ENCODE assay signal across 16 cellular contexts in the genomic region with DNA sequence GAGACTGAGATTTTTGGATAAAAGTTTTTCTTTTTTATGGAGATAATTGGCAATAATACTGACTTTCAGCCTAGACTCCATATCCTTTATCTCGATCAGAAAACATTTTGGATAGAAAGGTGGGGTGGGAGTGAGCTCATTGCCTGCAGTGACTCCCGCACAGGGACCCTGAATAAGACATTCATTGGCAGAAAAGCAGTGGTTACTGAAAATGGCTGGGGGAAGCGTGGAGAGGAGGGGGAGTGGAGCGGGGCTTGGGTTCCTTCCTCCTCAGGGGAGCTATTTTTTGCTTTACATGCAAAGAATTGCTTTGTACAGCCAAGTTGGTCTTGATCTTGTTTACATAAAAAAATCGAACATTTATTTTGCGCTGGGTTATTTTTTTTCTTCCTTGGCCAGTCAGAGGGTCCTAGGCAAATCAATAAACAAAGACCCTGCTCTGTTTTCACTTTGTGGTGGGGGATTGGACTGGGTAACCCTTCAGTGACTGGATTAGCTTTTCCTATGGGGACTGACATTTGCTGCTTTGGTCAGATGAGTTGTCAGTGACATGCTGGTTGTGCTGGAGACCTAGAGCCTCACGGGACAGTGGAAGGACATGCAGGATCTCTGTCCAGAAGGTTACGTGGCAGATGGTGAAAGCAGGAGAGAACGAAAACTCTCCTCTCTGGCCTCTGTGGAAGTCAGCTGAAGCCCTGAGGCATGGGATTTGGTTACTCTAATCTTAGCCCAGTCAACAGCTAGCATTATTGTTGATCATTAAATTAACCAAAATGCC.
DNase-seq lines count a peak whose midpoint lies in the region; ATAC-seq and TF ChIP-seq lines count a peak whose summit lies in the region.
"Had no signal": no experiment of that assay in that cellular context is flagged by ENCODE, and none has a peak within 500 bp of the region (broad histone marks: within the 10 kb centered on the region; RNA-seq: fewer than 3 reads in every experiment).

No MANE protein-coding gene starts in this region.

- peak overlapping the region; percentile 56 for H3K4me3 ChIP-seq in adipocyte (ENCODE audit: low read length)
- H3K4me3 ChIP-seq in subcutaneous abdominal adipose tissue (ENCODE audit: low read depth in 1 of 5, low read length in 5 of 5), result peak overlapping the region in 4 of 5 donors; percentile 44 to 52 (median 50)

- no peak for ATAC-seq in HG03378 (IDR thresholded peaks at IDR 0.05; ENCODE audit: unreplicated experiment)
- ATAC-seq in HG02970 (IDR thresholded peaks at IDR 0.05; ENCODE audit: low FRiP score, unreplicated experiment), result no peak
- ATAC-seq: natural killer cell had no signal

- H3K36me3 ChIP-seq in adipocyte (ENCODE audit: control insufficient read depth, insufficient read depth, low read length, severe bottlenecking) (no peaks in the 10 kb centered on the region), subcutaneous abdominal adipose tissue (ENCODE audit: control insufficient read depth in 5 of 5, insufficient read depth in 5 of 5, low read length in 5 of 5) (no peaks in the 10 kb centered on the region)

- POLR2A ChIA-PET in HEK293T (lab: Yijun Ruan, JAX), result interaction anchor here (0.8 to 1.4 kb wide), 2 partner anchors 8 to 93 kb away, joined by 3 to 10 read pairs; no protein-coding TSS in a partner anchor

- DNase-seq in HEK293T (ENCODE audit: extremely low spot score), result peak; percentile 37
- DNase-seq in adipocyte (ENCODE audit: low read depth), result no peak
- peak; percentile 25 for DNase-seq in left kidney (ENCODE audit: low read depth, low spot score)
- no peak for DNase-seq in ureter (ENCODE audit: low spot score)
- DNase-seq: activated CD4-positive, alpha-beta T cell treated with anti-CD3 and anti-CD28 coated beads, Interleukin-2, amount 10 ng/mL, durations not matched to agents 24 days and 14 days; activated CD8-positive, alpha-beta memory T cell treated with anti-CD3 and anti-CD28 coated beads, Interleukin-2, amount 50 U/mL, for 48 hours; activated naive CD4-positive, alpha-beta T cell treated with Interleukin-2 at 50 U/mL for 16 hours; AML-193; Calu3; natural killer cell; NCI-H2029; NCI-H524; OCI-M1 had no signal

- peak overlapping the region; percentile 14 for H3K9ac ChIP-seq in adipocyte (ENCODE audit: low read length)
- H3K9ac ChIP-seq in subcutaneous abdominal adipose tissue (ENCODE audit: low read length in 5 of 5), result peak overlapping the region in 1 of 5 donors; percentile 44

- H3K27ac ChIP-seq in subcutaneous abdominal adipose tissue (ENCODE audit: low read depth, low read length), result peak overlapping the region; percentile 68

- H3K4me1 ChIP-seq in adipocyte (ENCODE audit: control insufficient read depth, insufficient read depth, low read length), result peaks cover 29% of the 10 kb centered on the region
- peaks cover 5 to 30% (median 26%) of the 10 kb centered on the region in 5 donors for H3K4me1 ChIP-seq in subcutaneous abdominal adipose tissue (ENCODE audit: control insufficient read depth in 5 of 5, insufficient read depth in 5 of 5, low read length in 5 of 5)

- H3K27me3 ChIP-seq in adipocyte (replicated peaks; ENCODE audit: control insufficient read depth, insufficient read depth, low read length), result no peaks in the 10 kb centered on the region
- no peaks in the 10 kb centered on the region for H3K27me3 ChIP-seq in subcutaneous abdominal adipose tissue (ENCODE audit: control insufficient read depth in 5 of 5, insufficient read depth in 4 of 5, low read length in 5 of 5)

- H3K9me3 ChIP-seq in adipocyte (ENCODE audit: control insufficient read depth, low read length) (peaks cover 8% of the 10 kb centered on the region), subcutaneous abdominal adipose tissue (ENCODE audit: control insufficient read depth in 5 of 5, low read length in 5 of 5) (no peaks in the 10 kb centered on the region)

- CTCF ChIA-PET in HEK293T (lab: Yijun Ruan, JAX), result interaction anchor here (0.6 to 2.4 kb wide), 5 partner anchors 8 to 273 kb away, joined by 3 to 12 read pairs (median 3); no protein-coding TSS in a partner anchor

TF ChIP-seq in HEK293T, 16 proteins besides CTCF, POLR2A, EP300 and RAD21:
- no peak for TF ChIP-seq ELF4 (IDR thresholded peaks at IDR 0.05)
- TF ChIP-seq BHLHE40 (IDR thresholded peaks at IDR 0.05; ENCODE audit: borderline replicate concordance), result no peak
- TF ChIP-seq SP1 (IDR thresholded peaks at IDR 0.05), result no peak
- TF ChIP-seq CTBP1 (IDR thresholded peaks at IDR 0.05; ENCODE audit: borderline replicate concordance), result no peak
- TF ChIP-seq FOXA1 (IDR thresholded peaks at IDR 0.05), result no peak
- no peak for TF ChIP-seq FOXM1 (IDR thresholded peaks at IDR 0.05; ENCODE audit: borderline replicate concordance)
- TF ChIP-seq, protein P1, sequence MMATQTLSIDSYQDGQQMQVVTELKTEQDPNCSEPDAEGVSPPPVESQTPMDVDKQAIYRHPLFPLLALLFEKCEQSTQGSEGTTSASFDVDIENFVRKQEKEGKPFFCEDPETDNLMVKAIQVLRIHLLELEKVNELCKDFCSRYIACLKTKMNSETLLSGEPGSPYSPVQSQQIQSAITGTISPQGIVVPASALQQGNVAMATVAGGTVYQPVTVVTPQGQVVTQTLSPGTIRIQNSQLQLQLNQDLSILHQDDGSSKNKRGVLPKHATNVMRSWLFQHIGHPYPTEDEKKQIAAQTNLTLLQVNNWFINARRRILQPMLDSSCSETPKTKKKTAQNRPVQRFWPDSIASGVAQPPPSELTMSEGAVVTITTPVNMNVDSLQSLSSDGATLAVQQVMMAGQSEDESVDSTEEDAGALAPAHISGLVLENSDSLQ (IDR thresholded peaks at IDR 0.05), result no peak
- no peak for TF ChIP-seq NFRKB (IDR thresholded peaks at IDR 0.05)

Comparison
In these comparisons a context has a peak if more than half of its experiments do, and no peak if none do; other contexts are left out.
1. DNase-seq: peak in HEK293T (single experiment) and left kidney (single experiment); none in adipocyte (single experiment) and ureter (single experiment).